Comparison of ENCODE assay signal across 23 cellular contexts in genomic region chr17:70857351-70857750, GRCh38.
"Had no signal": no experiment of that assay in that cellular context is flagged by ENCODE, and none has a peak within 500 bp of the region (broad histone marks: within the 10 kb centered on the region; RNA-seq: fewer than 3 reads in every experiment).

No MANE protein-coding gene starts in this region.

- H3K36me3 ChIP-seq: ascending aorta, Peyer's patch, SJSA1 had no signal

- H3K4me1 ChIP-seq: ascending aorta, Peyer's patch, SJSA1 had no signal

- H3K27ac ChIP-seq: ascending aorta, body of pancreas, Peyer's patch, RWPE1, SJSA1 had no signal

- FAIRE-seq: K562 had no signal

- ATAC-seq: activated CD8-positive, alpha-beta memory T cell treated with anti-CD3 and anti-CD28 coated beads, Interleukin-2, amount 10 ng/mL, durations not matched to agents 7 days and 5 days; activated naive CD4-positive, alpha-beta T cell treated with anti-CD3 and anti-CD28 coated beads, Interleukin-2, amount 50 U/mL, for 72 hours; activated naive CD8-positive, alpha-beta T cell treated with anti-CD3 and anti-CD28 coated beads, Interleukin-2, amount 50 U/mL, for 24 hours; body of pancreas; K562; SK-N-SH treated with all-trans-retinoic acid at 6 μM for 48 hours had no signal

- H3K27me3 ChIP-seq: ascending aorta, body of pancreas, Peyer's patch, SJSA1 had no signal

- H3K9me3 ChIP-seq: ascending aorta, body of pancreas, Peyer's patch had no signal

- H3K4me3 ChIP-seq: ascending aorta, body of pancreas, K562, Peyer's patch, SJSA1 had no signal

- DNase-seq: activated CD4-positive, alpha-beta T cell treated with anti-CD3 and anti-CD28 coated beads for 1 hour; activated CD4-positive, alpha-beta T cell treated with anti-CD3 and anti-CD28 coated beads, Interleukin-2, amount 10 ng/mL, durations not matched to agents 24 days and 14 days; activated CD4-positive, alpha-beta T cell treated with anti-CD3 and anti-CD28 coated beads, Interleukin-2, amount 50 U/mL, for 48 hours; activated CD8-positive, alpha-beta memory T cell treated with anti-CD3 and anti-CD28 coated beads, Interleukin-2, amount 10 ng/mL, durations not matched to agents 7 days and 5 days; activated effector memory CD4-positive, alpha-beta T cell treated with anti-CD3 and anti-CD28 coated beads, Interleukin-2, amount 50 U/mL, for 16 hours; activated naive CD4-positive, alpha-beta T cell treated with Interleukin-2 at 50 U/mL for 16 hours; activated naive CD8-positive, alpha-beta T cell treated with anti-CD3 and anti-CD28 coated beads, Interleukin-2, amount 50 U/mL, for 24 hours; activated T-cell treated with anti-CD3 and anti-CD28 coated beads, Interleukin-2, amount 50 U/mL, for 24 hours; amniotic stem cell; body of pancreas; Karpas-422; NCI-H446; NCI-H524; Peyer's patch; SHP77; SW 1271; T-helper 9 cell had no signal
